ENCODE assay signal across 12 cellular contexts in genomic region chr10:88390041-88390440, GRCh38.
"Had no signal": no experiment of that assay in that cellular context is flagged by ENCODE, and none has a peak within 500 bp of the region (broad histone marks: within the 10 kb centered on the region; RNA-seq: fewer than 3 reads in every experiment).

No MANE protein-coding gene starts in this region.

- H3K27ac Mint-ChIP-seq: dendritic cell treated with granulocyte-macrophage colony-stimulating factor and Interleukin-4, amounts not matched to agents 40 ng/mL and 50 ng/mL, for 4 days; endodermal cell; T-helper 17 cell had no signal

- H3K9me3 Mint-ChIP-seq: activated naive CD4-positive, alpha-beta T cell treated with anti-CD3 and anti-CD28 coated beads, Interleukin-2, amount 50 U/mL, for 24 hours; central memory CD8-positive, alpha-beta T cell had no signal

- H3K36me3 ChIP-seq: tibial artery had no signal

- H3K36me3 Mint-ChIP-seq: brain had no signal

- ATAC-seq: naive thymus-derived CD4-positive, alpha-beta T cell; T-helper 17 cell had no signal

- H3K27me3 Mint-ChIP-seq: activated naive CD4-positive, alpha-beta T cell treated with anti-CD3 and anti-CD28 coated beads, Interleukin-2, amount 50 U/mL, for 24 hours; brain; central memory CD8-positive, alpha-beta T cell; dendritic cell treated with granulocyte-macrophage colony-stimulating factor and Interleukin-4, amounts not matched to agents 40 ng/mL and 50 ng/mL, for 4 days; naive thymus-derived CD4-positive, alpha-beta T cell; T-helper 17 cell had no signal

- H3K4me3 Mint-ChIP-seq: activated naive CD4-positive, alpha-beta T cell treated with anti-CD3 and anti-CD28 coated beads, Interleukin-2, amount 50 U/mL, for 24 hours; brain; central memory CD8-positive, alpha-beta T cell; dendritic cell treated with granulocyte-macrophage colony-stimulating factor and Interleukin-4, amounts not matched to agents 40 ng/mL and 50 ng/mL, for 4 days; endodermal cell; T-helper 17 cell had no signal

- H3K9me3 ChIP-seq: tibial artery had no signal

- H3K27me3 ChIP-seq: tibial artery had no signal

- DNase-seq: activated CD4-positive, alpha-beta T cell treated with anti-CD3 and anti-CD28 coated beads, Interleukin-2, amount 50 U/mL, for 4 hours; activated T-cell treated with anti-CD3 and anti-CD28 coated beads, Interleukin-2, amount 50 U/mL, for 1 hour; endodermal cell; right cardiac atrium; T-helper 17 cell had no signal

- H3K4me3 ChIP-seq: lung, tibial artery had no signal

- H3K4me1 Mint-ChIP-seq: brain had no signal

- H3K27ac ChIP-seq: tibial artery had no signal
